ENCODE assay signal across 21 cellular contexts in genomic region chr3:80263260-80263659, GRCh38.
DNase-seq lines count a peak whose midpoint lies in the region; ATAC-seq and TF ChIP-seq lines count a peak whose summit lies in the region.
"Had no signal": no experiment of that assay in that cellular context is flagged by ENCODE, and none has a peak within 500 bp of the region (broad histone marks: within the 10 kb centered on the region; RNA-seq: fewer than 3 reads in every experiment).

No MANE protein-coding gene starts in this region.

- no peaks in the 10 kb centered on the region for H3K27me3 Mint-ChIP-seq in WTC11 (ENCODE audit: low read depth)
- H3K27me3 Mint-ChIP-seq in activated CD8-positive, alpha-beta memory T cell treated with anti-CD3 and anti-CD28 coated beads, Interleukin-2, amount 10 ng/mL, durations not matched to agents 7 days and 5 days: no peaks in the 10 kb centered on the region

- peak; percentile 18 to 89 for DNase-seq in HAP-1 (ENCODE audit: low spot score in 2 of 2)
- DNase-seq in NB4 (ENCODE audit: low read depth): peak; percentile 18
- DNase-seq in WTC11 (ENCODE audit: low spot score): no peak
- peak; percentile 5 for DNase-seq in iPS-NIHi11 (ENCODE audit: low spot score)
- no peak for DNase-seq in activated CD8-positive, alpha-beta memory T cell treated with anti-CD3 and anti-CD28 coated beads, Interleukin-2, amount 10 ng/mL, durations not matched to agents 7 days and 5 days
- DNase-seq: ACHN, DMS 273 treated with DMSO at 0.1 percent for 48 hours, DND-41, GDM1, HFFc6, IMR-90, MM.1S, NCI-H187, NCI-H2107, NCI-H524, Peyer's patch had no signal

- H3K27ac Mint-ChIP-seq in WTC11: peak overlapping the region; percentile 54; the same call in 1 of the 2 replicates
- H3K27ac Mint-ChIP-seq in activated CD8-positive, alpha-beta memory T cell treated with anti-CD3 and anti-CD28 coated beads, Interleukin-2, amount 10 ng/mL, durations not matched to agents 7 days and 5 days: no peak overlapping the region
- H3K27ac Mint-ChIP-seq: CD14-positive monocyte, HFFc6 had no signal

- H3K4me3 ChIP-seq in HAP-1 (no peak overlapping the region), NB4 (ENCODE audit: low read depth, low read length) (no peak overlapping the region)
- H3K4me3 ChIP-seq: Peyer's patch had no signal

- no peak overlapping the region for H3K4me3 Mint-ChIP-seq in WTC11
- H3K4me3 Mint-ChIP-seq in activated CD8-positive, alpha-beta memory T cell treated with anti-CD3 and anti-CD28 coated beads, Interleukin-2, amount 10 ng/mL, durations not matched to agents 7 days and 5 days: no peak overlapping the region
- H3K4me3 Mint-ChIP-seq: CD14-positive monocyte, HFFc6 had no signal

- H3K36me3 Mint-ChIP-seq in WTC11: peaks cover 9% of the 10 kb centered on the region
- H3K36me3 Mint-ChIP-seq in activated CD8-positive, alpha-beta memory T cell treated with anti-CD3 and anti-CD28 coated beads, Interleukin-2, amount 10 ng/mL, durations not matched to agents 7 days and 5 days: no peaks in the 10 kb centered on the region
- H3K36me3 Mint-ChIP-seq: CD14-positive monocyte had no signal

- in situ Hi-C loops in HAP-1 (cut with MboI; ENCODE audit: low sequenced_read_pairs): no loop called here

- H3K9me3 Mint-ChIP-seq in WTC11: peaks cover 20% of the 10 kb centered on the region
- peaks cover 6% of the 10 kb centered on the region for H3K9me3 Mint-ChIP-seq in activated CD8-positive, alpha-beta memory T cell treated with anti-CD3 and anti-CD28 coated beads, Interleukin-2, amount 10 ng/mL, durations not matched to agents 7 days and 5 days (ENCODE audit: low read depth)

- TF ChIP-seq CTCF in NB4 (IDR thresholded peaks at IDR 0.05; ENCODE audit: low read depth, low read length): no peak
- no peak for TF ChIP-seq CTCF in WTC11 (IDR thresholded peaks at IDR 0.05)

- no peaks in the 10 kb centered on the region for H3K36me3 ChIP-seq in HAP-1 (replicated peaks)
- H3K36me3 ChIP-seq: Peyer's patch had no signal

- CTCF ChIA-PET in WTC11 (lab: Charles Lee): no interaction called here
- CTCF ChIA-PET in activated CD8-positive, alpha-beta memory T cell treated with anti-CD3 and anti-CD28 coated beads, Interleukin-2, amount 10 ng/mL, durations not matched to agents 7 days and 5 days (lab: Charles Lee): no interaction called here

- peaks cover 8% of the 10 kb centered on the region for H3K4me1 Mint-ChIP-seq in WTC11
- no peaks in the 10 kb centered on the region for H3K4me1 Mint-ChIP-seq in activated CD8-positive, alpha-beta memory T cell treated with anti-CD3 and anti-CD28 coated beads, Interleukin-2, amount 10 ng/mL, durations not matched to agents 7 days and 5 days
- H3K4me1 Mint-ChIP-seq: CD14-positive monocyte had no signal

- no peak for TF ChIP-seq POLR2A in NB4 (IDR thresholded peaks at IDR 0.05; ENCODE audit: extremely low read depth, insufficient read length)

- peak; percentile 63 for ATAC-seq in WTC11
- no peak for ATAC-seq in HG02870 (IDR thresholded peaks at IDR 0.05; ENCODE audit: unreplicated experiment)
- no peak for ATAC-seq in GM21360 (IDR thresholded peaks at IDR 0.05; ENCODE audit: unreplicated experiment)
- no peak for ATAC-seq in GM21526 (IDR thresholded peaks at IDR 0.05; ENCODE audit: low FRiP score, unreplicated experiment)
- no peak for ATAC-seq in activated CD8-positive, alpha-beta memory T cell treated with anti-CD3 and anti-CD28 coated beads, Interleukin-2, amount 10 ng/mL, durations not matched to agents 7 days and 5 days
- ATAC-seq: Right ventricle myocardium inferior had no signal

- 0 out of 2 replicates have a peak, but pooled peaks cover 2% of the 10 kb centered on the region for H3K4me1 ChIP-seq in HAP-1
- H3K4me1 ChIP-seq: Peyer's patch had no signal

- no peaks in the 10 kb centered on the region for H3K27me3 ChIP-seq in HAP-1 (ENCODE audit: low read depth)
- H3K27me3 ChIP-seq: Peyer's patch had no signal

- no peaks in the 10 kb centered on the region for H3K9me3 ChIP-seq in HAP-1
- H3K9me3 ChIP-seq: Peyer's patch had no signal

- POLR2A ChIA-PET in WTC11 (lab: Charles Lee): no interaction called here

TF ChIP-seq in WTC11, 78 proteins besides CTCF, POLR2A, EP300 and RAD21:
- no peak for TF ChIP-seq NR3C1 (CRISPR knock-in tag; conservative IDR thresholded peaks at IDR 0.05; ENCODE audit: low read depth)
- TF ChIP-seq OVOL2 (CRISPR knock-in tag; IDR thresholded peaks at IDR 0.05; ENCODE audit: borderline replicate concordance): no peak
- no peak for TF ChIP-seq IRF1 (CRISPR knock-in tag; IDR thresholded peaks at IDR 0.05)
- TF ChIP-seq PRDM15 (CRISPR knock-in tag; IDR thresholded peaks at IDR 0.05): no peak
- no peak for TF ChIP-seq FOXK1 (CRISPR knock-in tag; IDR thresholded peaks at IDR 0.05)
- TF ChIP-seq TCF7 (CRISPR knock-in tag; IDR thresholded peaks at IDR 0.05; ENCODE audit: low read depth): no peak
- TF ChIP-seq ZMAT4 (CRISPR knock-in tag; IDR thresholded peaks at IDR 0.05): no peak

Comparison
In these comparisons a context has a peak if more than half of its experiments do, and no peak if none do; other contexts are left out.
1. DNase-seq: peak in HAP-1 (2 of 2), NB4 (single experiment) and iPS-NIHi11 (single experiment); none in WTC11 (single experiment) and activated CD8-positive, alpha-beta memory T cell treated with anti-CD3 and anti-CD28 coated beads, Interleukin-2, amount 10 ng/mL, durations not matched to agents 7 days and 5 days (single experiment).